ENCODE assay signal across 9 cellular contexts in genomic region chr2:168245074-168245825, GRCh38. TPM values are rescaled to one million over a fixed set of nuclear protein-coding genes. Genes with fewer than 3 reads are reported as not detected.
DNase-seq lines count a peak whose midpoint lies in the region; ATAC-seq lines count a peak whose summit lies in the region.
"Had no signal": no experiment of that assay in that cellular context is flagged by ENCODE, and none has a peak within 500 bp of the region (broad histone marks: within the 10 kb centered on the region; RNA-seq: fewer than 3 reads in every experiment).

No MANE protein-coding gene starts in this region.

- H3K4me1 Mint-ChIP-seq in CD8-positive, alpha-beta memory T cell, result peaks cover 40 to 43% (median 43%) of the 10 kb centered on the region in 3 donors
- H3K4me1 Mint-ChIP-seq in activated naive CD8-positive, alpha-beta T cell (ENCODE audit: low read depth), result peaks cover 35% of the 10 kb centered on the region

- ATAC-seq in left lobe of liver, result no peak

- H3K36me3 Mint-ChIP-seq in CD8-positive, alpha-beta memory T cell, result peaks cover 0 to 4% (median 0%) of the 10 kb centered on the region in 3 donors
- peaks cover 2% of the 10 kb centered on the region for H3K36me3 Mint-ChIP-seq in activated naive CD8-positive, alpha-beta T cell

- POLR2A ChIA-PET in CD8-positive, alpha-beta memory T cell (lab: Charles Lee), result interaction anchor here (0.7 to 1.3 kb wide), 2 partner anchors 50 to 69 kb away, joined by 3 read pairs; no protein-coding TSS in a partner anchor

- H3K36me3 ChIP-seq in CD8-positive, alpha-beta memory T cell (ENCODE audit: insufficient read depth, low read length), result no peaks in the 10 kb centered on the region
- H3K36me3 ChIP-seq in HUES6 (ENCODE audit: control insufficient read depth, insufficient read depth, low read length) (no peaks in the 10 kb centered on the region), muscle layer of duodenum (ENCODE audit: control insufficient read depth in 1 of 2, insufficient read depth in 2 of 2, low read length in 2 of 2) (no peaks in the 10 kb centered on the region)
- H3K36me3 ChIP-seq: upper lobe of left lung had no signal

- H3K4me1 ChIP-seq in CD8-positive, alpha-beta memory T cell (ENCODE audit: insufficient read depth, low read length), result peaks cover 55% of the 10 kb centered on the region
- peaks cover 33% of the 10 kb centered on the region for H3K4me1 ChIP-seq in HUES6 (ENCODE audit: control insufficient read depth, insufficient read depth, low read length)
- H3K4me1 ChIP-seq in muscle layer of duodenum (ENCODE audit: control insufficient read depth in 1 of 2, insufficient read depth in 2 of 2, low read length in 2 of 2), result peaks cover 4 to 20% of the 10 kb centered on the region in 2 donors

- H3K9me3 ChIP-seq in CD8-positive, alpha-beta memory T cell (ENCODE audit: low read length), result no peaks in the 10 kb centered on the region
- no peaks in the 10 kb centered on the region for H3K9me3 ChIP-seq in HUES6 (ENCODE audit: control insufficient read depth, insufficient read depth, low read depth, low read length)
- H3K9me3 ChIP-seq in muscle layer of duodenum (ENCODE audit: control insufficient read depth in 1 of 2, low read length in 2 of 2), result no peaks in the 10 kb centered on the region
- H3K9me3 ChIP-seq: upper lobe of left lung had no signal

- H3K4me3 Mint-ChIP-seq in CD8-positive, alpha-beta memory T cell, result peak overlapping the region; percentile 76 to 93 (median 91)
- H3K4me3 Mint-ChIP-seq in activated naive CD8-positive, alpha-beta T cell, result peak overlapping the region; percentile 87

- no peaks in the 10 kb centered on the region for H3K27me3 ChIP-seq in CD8-positive, alpha-beta memory T cell (ENCODE audit: insufficient read depth, low read length, poor library complexity, severe bottlenecking)
- H3K27me3 ChIP-seq in HUES6 (ENCODE audit: control insufficient read depth, insufficient read depth, low read length) (no peaks in the 10 kb centered on the region), muscle layer of duodenum (ENCODE audit: low read depth, low read length) (no peaks in the 10 kb centered on the region)
- H3K27me3 ChIP-seq: upper lobe of left lung had no signal

- H3K27me3 Mint-ChIP-seq in CD8-positive, alpha-beta memory T cell, result peaks cover 0 to 4% of the 10 kb centered on the region in 2 donors
- H3K27me3 Mint-ChIP-seq in activated naive CD8-positive, alpha-beta T cell, result no peaks in the 10 kb centered on the region

- H3K27ac Mint-ChIP-seq in CD8-positive, alpha-beta memory T cell, result peak overlapping the region; percentile 80 to 97 (median 94)
- H3K27ac Mint-ChIP-seq in activated naive CD8-positive, alpha-beta T cell, result peak overlapping the region; percentile 83

- no peak overlapping the region for H3K27ac ChIP-seq in CD8-positive, alpha-beta memory T cell (ENCODE audit: low read depth, low read length)
- H3K27ac ChIP-seq in HUES6 (ENCODE audit: low read depth, low read length) (no peak overlapping the region), muscle layer of duodenum (ENCODE audit: low read length) (peak overlapping the region; percentile 68)

- CTCF ChIA-PET in CD8-positive, alpha-beta memory T cell (lab: Charles Lee), result no interaction called here

- DNase-seq in CD8-positive, alpha-beta memory T cell, result no peak
- no peak for DNase-seq in left lobe of liver (ENCODE audit: low spot score)
- no peak for DNase-seq in activated gamma-delta T cell treated with Interleukin-2 at 50 U/mL for 16 hours
- no peak for DNase-seq in posterior cingulate gyrus
- DNase-seq in SW 1271 (lab: John Stamatoyannopoulos, UW), result no peak
- DNase-seq: upper lobe of left lung had no signal

- no peaks in the 10 kb centered on the region for H3K9me3 Mint-ChIP-seq in CD8-positive, alpha-beta memory T cell
- no peaks in the 10 kb centered on the region for H3K9me3 Mint-ChIP-seq in activated naive CD8-positive, alpha-beta T cell (ENCODE audit: low read depth)

- H3K9ac ChIP-seq in HUES6 (ENCODE audit: low read length), result no peak overlapping the region

- H3K4me3 ChIP-seq in CD8-positive, alpha-beta memory T cell (ENCODE audit: low read length), result peak overlapping the region; percentile 49
- peak overlapping the region; percentile 16; the same call in 1 of the 2 replicates for H3K4me3 ChIP-seq in HUES6 (ENCODE audit: low read depth, low read length)
- H3K4me3 ChIP-seq in muscle layer of duodenum (ENCODE audit: low read depth in 1 of 2, low read length in 2 of 2), result peak overlapping the region in 1 of 2 donors; percentile 81

- intact Hi-C loops in posterior cingulate gyrus (cut with DNase I), result loop anchor here (5.0 to 10.0 kb wide), 2 partner anchors 60 to 108 kb away; no protein-coding TSS in a partner anchor

RNA-seq across cellular contexts. Expression of gene STK39, which starts 2.1 kb away (rescaled TPM):
- total RNA-seq in CD8-positive, alpha-beta memory T cell, result 10 to 100 TPM; 25.7 to 28.3 TPM
- polyA plus RNA-seq in CD8-positive, alpha-beta memory T cell, result 11.2 TPM
- 0.50 TPM for total RNA-seq in left lobe of liver

Comparison
In these comparisons a context has a peak if more than half of its experiments do, and no peak if none do; other contexts are left out.
1. RNA of gene STK39, which starts 2.1 kb away (total RNA-seq): 25.7 to 28.3 TPM in CD8-positive, alpha-beta memory T cell; 0.50 TPM in left lobe of liver (single experiment); every median in the first group is over 10 times any median in the second.